ENCODE assay signal across 1 cellular context in the genomic region with DNA sequence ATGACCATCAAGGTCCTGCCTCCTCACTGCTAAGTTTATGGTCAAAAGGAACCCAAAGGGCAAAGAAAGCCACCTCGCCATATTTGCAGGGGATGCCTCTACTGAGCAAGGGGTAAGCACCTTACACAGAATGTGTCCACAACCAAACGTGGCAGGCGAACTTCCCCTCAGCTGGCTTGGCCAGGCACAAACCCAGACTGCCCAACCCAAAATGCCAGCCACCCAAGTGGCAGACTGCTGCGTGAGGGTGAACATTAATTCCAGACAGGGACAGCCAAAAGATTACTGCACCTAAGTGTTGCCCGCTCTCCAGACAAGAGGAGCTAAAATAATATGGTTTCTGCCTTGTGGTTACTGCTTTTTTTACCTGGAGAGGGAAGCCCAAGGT.
TF ChIP-seq lines count a peak whose summit lies in the region.

No MANE protein-coding gene starts in this region.

TF ChIP-seq in IMR-90, 13 proteins besides CTCF, POLR2A, EP300 and RAD21 (continued from another document):
- TF ChIP-seq MAFK (IDR thresholded peaks at IDR 0.05; ENCODE audit: low read depth, low read length) (no peak), RCOR1 (IDR thresholded peaks at IDR 0.05; ENCODE audit: insufficient replicate concordance, low read length) (no peak), SMC3 (IDR thresholded peaks at IDR 0.05; ENCODE audit: low read depth, low read length) (no peak), CEBPB (IDR thresholded peaks at IDR 0.05; ENCODE audit: low read depth, low read length) (no peak), MAZ (IDR thresholded peaks at IDR 0.05; ENCODE audit: borderline replicate concordance, low read depth, low read length) (no peak), NFE2L2 (IDR thresholded peaks at IDR 0.05; ENCODE audit: low read depth, low read length) (no peak), FOS (IDR thresholded peaks at IDR 0.05; ENCODE audit: low read depth, low read length) (no peak)
- TF ChIP-seq, protein P1, sequence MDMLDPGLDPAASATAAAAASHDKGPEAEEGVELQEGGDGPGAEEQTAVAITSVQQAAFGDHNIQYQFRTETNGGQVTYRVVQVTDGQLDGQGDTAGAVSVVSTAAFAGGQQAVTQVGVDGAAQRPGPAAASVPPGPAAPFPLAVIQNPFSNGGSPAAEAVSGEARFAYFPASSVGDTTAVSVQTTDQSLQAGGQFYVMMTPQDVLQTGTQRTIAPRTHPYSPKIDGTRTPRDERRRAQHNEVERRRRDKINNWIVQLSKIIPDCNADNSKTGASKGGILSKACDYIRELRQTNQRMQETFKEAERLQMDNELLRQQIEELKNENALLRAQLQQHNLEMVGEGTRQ (IDR thresholded peaks at IDR 0.05; ENCODE audit: low read depth, low read length) = no peak
- TF ChIP-seq, protein P2, sequence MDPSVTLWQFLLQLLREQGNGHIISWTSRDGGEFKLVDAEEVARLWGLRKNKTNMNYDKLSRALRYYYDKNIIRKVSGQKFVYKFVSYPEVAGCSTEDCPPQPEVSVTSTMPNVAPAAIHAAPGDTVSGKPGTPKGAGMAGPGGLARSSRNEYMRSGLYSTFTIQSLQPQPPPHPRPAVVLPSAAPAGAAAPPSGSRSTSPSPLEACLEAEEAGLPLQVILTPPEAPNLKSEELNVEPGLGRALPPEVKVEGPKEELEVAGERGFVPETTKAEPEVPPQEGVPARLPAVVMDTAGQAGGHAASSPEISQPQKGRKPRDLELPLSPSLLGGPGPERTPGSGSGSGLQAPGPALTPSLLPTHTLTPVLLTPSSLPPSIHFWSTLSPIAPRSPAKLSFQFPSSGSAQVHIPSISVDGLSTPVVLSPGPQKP (IDR thresholded peaks at IDR 0.05; ENCODE audit: borderline replicate concordance, low read depth, low read length) = no peak
